Comparison of ENCODE assay signal across 1 cellular context in the genomic region with DNA sequence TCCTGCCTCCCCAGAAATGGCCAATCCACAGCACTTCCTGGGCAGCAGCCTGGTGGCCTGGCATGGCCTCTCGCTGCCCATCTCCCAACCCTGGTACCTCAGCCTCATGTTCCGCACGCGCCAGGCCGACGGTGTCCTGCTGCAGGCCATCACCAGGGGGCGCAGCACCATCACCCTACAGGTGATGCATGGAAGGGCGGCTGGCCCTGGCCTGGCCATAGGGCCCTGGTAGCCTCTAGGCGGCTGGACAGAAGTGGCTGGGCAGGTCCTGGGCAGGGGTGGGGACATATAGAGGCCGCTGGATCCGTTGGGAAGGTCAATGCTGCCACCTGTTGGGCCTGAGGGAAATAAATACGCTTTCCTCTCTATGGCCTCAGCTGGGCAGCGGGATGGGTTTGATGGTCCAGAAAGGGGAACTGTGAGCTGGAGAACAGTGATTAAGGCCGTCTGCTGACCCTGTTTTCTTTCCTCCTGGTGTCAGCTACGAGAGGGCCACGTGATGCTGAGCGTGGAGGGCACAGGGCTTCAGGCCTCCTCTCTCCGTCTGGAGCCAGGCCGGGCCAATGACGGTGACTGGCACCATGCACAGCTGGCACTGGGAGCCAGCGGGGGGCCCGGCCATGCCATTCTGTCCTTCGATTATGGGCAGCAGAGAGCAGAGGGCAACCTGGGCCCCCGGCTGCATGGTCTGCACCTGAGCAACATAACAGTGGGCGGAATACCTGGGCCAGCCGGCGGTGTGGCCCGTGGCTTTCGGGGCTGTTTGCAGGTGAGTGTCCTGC.
TF ChIP-seq lines count a peak whose summit lies in the region.

No MANE protein-coding gene starts in this region.

TF ChIP-seq in PFSK-1, 5 proteins besides CTCF, POLR2A, EP300 and RAD21:
- TF ChIP-seq, protein P1, sequence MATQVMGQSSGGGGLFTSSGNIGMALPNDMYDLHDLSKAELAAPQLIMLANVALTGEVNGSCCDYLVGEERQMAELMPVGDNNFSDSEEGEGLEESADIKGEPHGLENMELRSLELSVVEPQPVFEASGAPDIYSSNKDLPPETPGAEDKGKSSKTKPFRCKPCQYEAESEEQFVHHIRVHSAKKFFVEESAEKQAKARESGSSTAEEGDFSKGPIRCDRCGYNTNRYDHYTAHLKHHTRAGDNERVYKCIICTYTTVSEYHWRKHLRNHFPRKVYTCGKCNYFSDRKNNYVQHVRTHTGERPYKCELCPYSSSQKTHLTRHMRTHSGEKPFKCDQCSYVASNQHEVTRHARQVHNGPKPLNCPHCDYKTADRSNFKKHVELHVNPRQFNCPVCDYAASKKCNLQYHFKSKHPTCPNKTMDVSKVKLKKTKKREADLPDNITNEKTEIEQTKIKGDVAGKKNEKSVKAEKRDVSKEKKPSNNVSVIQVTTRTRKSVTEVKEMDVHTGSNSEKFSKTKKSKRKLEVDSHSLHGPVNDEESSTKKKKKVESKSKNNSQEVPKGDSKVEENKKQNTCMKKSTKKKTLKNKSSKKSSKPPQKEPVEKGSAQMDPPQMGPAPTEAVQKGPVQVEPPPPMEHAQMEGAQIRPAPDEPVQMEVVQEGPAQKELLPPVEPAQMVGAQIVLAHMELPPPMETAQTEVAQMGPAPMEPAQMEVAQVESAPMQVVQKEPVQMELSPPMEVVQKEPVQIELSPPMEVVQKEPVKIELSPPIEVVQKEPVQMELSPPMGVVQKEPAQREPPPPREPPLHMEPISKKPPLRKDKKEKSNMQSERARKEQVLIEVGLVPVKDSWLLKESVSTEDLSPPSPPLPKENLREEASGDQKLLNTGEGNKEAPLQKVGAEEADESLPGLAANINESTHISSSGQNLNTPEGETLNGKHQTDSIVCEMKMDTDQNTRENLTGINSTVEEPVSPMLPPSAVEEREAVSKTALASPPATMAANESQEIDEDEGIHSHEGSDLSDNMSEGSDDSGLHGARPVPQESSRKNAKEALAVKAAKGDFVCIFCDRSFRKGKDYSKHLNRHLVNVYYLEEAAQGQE (IDR thresholded peaks at IDR 0.05; ENCODE audit: insufficient read depth in 1 of 2, low read depth in 2 of 2, low read length in 2 of 2) = 0 out of 4 replicates have a peak, but pooled peaks of 1 of the 2 experiments have one; percentile 9
- TF ChIP-seq POLR2AphosphoS5 (IDR thresholded peaks at IDR 0.05; ENCODE audit: low read depth, low read length) (no peak), FOXP2 (optimal IDR thresholded peaks at IDR 0.05; ENCODE audit: borderline replicate concordance, extremely low read depth, extremely low read length, insufficient read depth) (peak; percentile 92), SIN3A (IDR thresholded peaks at IDR 0.05; ENCODE audit: borderline replicate concordance, insufficient read depth, low read length) (no peak), TAF1 (IDR thresholded peaks at IDR 0.05; ENCODE audit: borderline replicate concordance, insufficient read depth, low read length) (no peak)
